Comparison of ENCODE assay signal across 23 cellular contexts in the genomic region with DNA sequence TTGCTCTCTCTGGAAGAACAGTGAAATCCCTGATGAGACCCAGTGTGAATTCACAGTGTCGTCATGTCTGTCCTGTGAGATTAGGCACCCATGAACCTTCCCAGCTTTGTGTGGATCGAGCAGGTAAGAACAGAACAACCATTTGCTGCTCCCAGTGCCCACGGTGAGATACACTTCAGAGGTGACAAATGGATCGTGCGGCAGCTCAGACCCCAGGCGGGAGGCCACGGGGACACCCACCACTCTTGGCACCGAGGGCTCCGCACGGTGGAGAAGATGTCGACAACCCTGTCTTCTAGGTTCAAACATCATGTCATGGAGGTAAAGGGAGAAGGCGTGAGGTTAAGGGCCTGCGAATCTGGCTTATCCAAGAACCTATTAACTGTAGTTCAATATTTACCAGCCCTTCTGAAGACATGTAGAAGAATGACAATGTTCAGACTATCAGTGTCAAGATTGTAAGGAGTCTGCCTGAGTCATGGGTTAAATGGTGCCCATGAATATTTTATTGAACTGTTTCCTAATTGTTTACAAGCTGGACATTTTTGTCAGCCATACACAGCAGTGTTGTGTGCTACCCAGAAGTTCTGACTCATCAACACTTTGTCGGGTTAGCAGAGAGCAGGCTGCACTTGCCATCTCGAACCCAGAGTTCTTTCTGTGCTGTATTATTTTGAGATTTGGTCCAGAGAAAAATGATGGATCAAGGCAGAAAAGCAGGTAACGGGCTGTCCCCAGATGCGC. TPM values are rescaled to one million over a fixed set of nuclear protein-coding genes. Genes with fewer than 3 reads are reported as not detected.
DNase-seq lines count a peak whose midpoint lies in the region; TF ChIP-seq lines count a peak whose summit lies in the region.
"Had no signal": no experiment of that assay in that cellular context is flagged by ENCODE, and none has a peak within 500 bp of the region (broad histone marks: within the 10 kb centered on the region; RNA-seq: fewer than 3 reads in every experiment).

No MANE protein-coding gene starts in this region.

- H3K36me3 ChIP-seq in iPS-15b (ENCODE audit: control insufficient read depth, insufficient read depth, low read length) = no peaks in the 10 kb centered on the region
- H3K36me3 ChIP-seq: heart right ventricle, prostate gland, upper lobe of right lung had no signal

- H3K9me3 ChIP-seq in iPS-15b (ENCODE audit: control insufficient read depth, insufficient read depth, low read length) = no peaks in the 10 kb centered on the region
- H3K9me3 ChIP-seq: heart right ventricle, prostate gland, SK-N-SH, upper lobe of right lung had no signal

- peaks cover 2% of the 10 kb centered on the region for H3K27me3 ChIP-seq in iPS-15b (ENCODE audit: control insufficient read depth, insufficient read depth, low read length)

- H3K4me3 ChIP-seq in iPS-15b (ENCODE audit: low read depth, low read length) = no peak overlapping the region
- H3K4me3 ChIP-seq: heart right ventricle, prostate gland, smooth muscle cell, upper lobe of right lung had no signal

- CTCF ChIA-PET in HEK293T (lab: Yijun Ruan, JAX) = no interaction called here

- H3K4me1 ChIP-seq in iPS-15b (ENCODE audit: control insufficient read depth, insufficient read depth, low read length) = no peaks in the 10 kb centered on the region
- H3K4me1 ChIP-seq: foreskin keratinocyte, prostate gland had no signal

- POLR2A ChIA-PET in HEK293T (lab: Yijun Ruan, JAX) = no interaction called here

- peak overlapping the region; percentile 8 for H3K9ac ChIP-seq in iPS-15b (ENCODE audit: low read depth, low read length)
- H3K9ac ChIP-seq: SK-N-SH had no signal

- peak; percentile 27 for DNase-seq in activated effector memory CD4-positive, alpha-beta T cell treated with anti-CD3 and anti-CD28 coated beads, Interleukin-2, amount 50 U/mL, for 16 hours
- no peak for DNase-seq in activated effector memory CD4-positive, alpha-beta T cell treated with Interleukin-2 at 50 U/mL for 16 hours
- peak; percentile 7 for DNase-seq in HEK293T (ENCODE audit: extremely low spot score)
- peak; percentile 77 for DNase-seq in renal cortical epithelial cell (ENCODE audit: low read depth)
- DNase-seq in occipital lobe (lab: John Stamatoyannopoulos, UW) = no peak
- no peak for DNase-seq in GDM1 (lab: John Stamatoyannopoulos, UW)
- DNase-seq in SW 1271 (lab: John Stamatoyannopoulos, UW) = no peak
- DNase-seq: activated CD4-positive, alpha-beta T cell treated with anti-CD3 and anti-CD28 coated beads, Interleukin-2, amount 50 U/mL, for 48 hours; activated gamma-delta T cell; cerebellar nuclear complex; COR-L47; foreskin keratinocyte; heart right ventricle; NCI-H1092; NCI-H187 treated with DMSO at 0.1 percent for 48 hours; NCI-H226; NCI-H774; SK-N-SH; substantia nigra; upper lobe of right lung had no signal

TF ChIP-seq in HEK293T, 16 proteins besides CTCF, POLR2A, EP300 and RAD21:
- TF ChIP-seq ARNT (IDR thresholded peaks at IDR 0.05) (no peak), FOXA1 (IDR thresholded peaks at IDR 0.05) (no peak), FOXM1 (IDR thresholded peaks at IDR 0.05; ENCODE audit: borderline replicate concordance) (no peak), L3MBTL2 (conservative IDR thresholded peaks at IDR 0.05) (no peak), SP1 (IDR thresholded peaks at IDR 0.05) (no peak), LEF1 (IDR thresholded peaks at IDR 0.05; ENCODE audit: borderline replicate concordance) (no peak), NFRKB (IDR thresholded peaks at IDR 0.05) (no peak), ZNF384 (IDR thresholded peaks at IDR 0.05) (no peak), BHLHE40 (IDR thresholded peaks at IDR 0.05; ENCODE audit: borderline replicate concordance) (no peak), CTBP1 (IDR thresholded peaks at IDR 0.05; ENCODE audit: borderline replicate concordance) (no peak), ELF4 (IDR thresholded peaks at IDR 0.05) (no peak), FOXK2 (IDR thresholded peaks at IDR 0.05) (no peak), TARDBP (IDR thresholded peaks at IDR 0.05) (no peak)
TF ChIP-seq in HEK293T: peak in this region for 0.

RNA-seq across cellular contexts. Expression of gene PCSK6, which starts 15.5 kb away (rescaled TPM):
- 1.2 and 11.0 TPM in 2 replicates for total RNA-seq in renal cortical epithelial cell
- total RNA-seq in occipital lobe = 15.4 TPM

Comparison
In these comparisons a context has a peak if more than half of its experiments do, and no peak if none do; other contexts are left out.
1. DNase-seq: peak in activated effector memory CD4-positive, alpha-beta T cell treated with anti-CD3 and anti-CD28 coated beads, Interleukin-2, amount 50 U/mL, for 16 hours (single experiment), HEK293T (single experiment) and renal cortical epithelial cell (single experiment); none in activated effector memory CD4-positive, alpha-beta T cell treated with Interleukin-2 at 50 U/mL for 16 hours (single experiment), occipital lobe (single experiment), GDM1 (single experiment) and SW 1271 (0 of 2).